Comparison of ENCODE assay signal across 8 cellular contexts in the genomic region with DNA sequence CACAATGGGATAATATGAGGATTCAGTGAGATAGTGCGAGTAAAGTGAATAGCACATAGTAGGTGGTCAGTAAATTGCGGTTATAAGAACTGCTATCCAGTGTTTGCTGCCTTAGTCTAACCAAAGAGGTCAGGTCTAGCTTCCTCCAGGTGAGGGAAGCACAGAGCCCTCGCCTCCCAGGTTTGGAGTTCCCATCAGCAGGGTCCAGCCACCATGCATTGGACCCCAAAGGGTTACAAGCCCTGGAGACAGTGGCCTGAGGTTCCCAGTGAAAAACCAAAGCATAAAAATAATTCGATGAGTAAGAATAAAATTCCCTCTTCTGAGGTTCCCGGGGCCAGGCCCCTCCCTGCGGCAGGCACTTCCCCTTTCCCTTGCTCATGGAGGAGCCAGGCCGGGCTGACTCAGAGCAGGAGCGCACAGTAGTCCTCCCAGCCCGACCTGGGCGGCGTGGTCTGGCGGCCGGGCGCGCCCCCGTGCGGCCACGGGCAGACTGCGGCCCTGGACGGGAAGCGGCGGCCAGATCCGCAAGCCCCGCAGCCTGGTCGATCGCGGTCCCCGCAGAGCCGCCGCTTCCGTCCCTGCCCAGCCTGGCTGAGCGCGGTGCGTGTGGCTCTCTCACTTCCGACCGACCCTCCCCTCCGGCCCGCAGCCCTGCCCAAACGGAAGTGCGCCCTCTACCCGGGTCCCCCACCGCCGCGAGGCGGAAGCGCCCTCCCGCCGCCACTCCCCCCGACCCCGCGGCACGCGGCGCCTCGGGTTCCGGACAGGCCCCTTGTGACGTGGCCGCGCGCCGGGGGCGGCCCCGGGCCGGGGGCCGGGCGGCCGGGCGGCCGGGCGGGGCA. TPM values are rescaled to one million over a fixed set of nuclear protein-coding genes. Genes with fewer than 3 reads are reported as not detected.
DNase-seq lines count a peak whose midpoint lies in the region; ATAC-seq and TF ChIP-seq lines count a peak whose summit lies in the region.

TSS of gene SLC39A13 (plus strand) at position 845 of the 845 bp plus-strand sequence. CDS start 1,505 bp downstream, outside the sequence.

- peak within 1 kb of the TSS; percentile 99 for H3K27ac ChIP-seq in left ventricle myocardium inferior (replicated peaks)
- peak within 1 kb of the TSS; percentile 86 for H3K27ac ChIP-seq in psoas muscle
- peak within 1 kb of the TSS; percentile 93 for H3K27ac ChIP-seq in urinary bladder (ENCODE audit: low read depth)

- intact Hi-C loops in left ventricle myocardium inferior (cut with micrococcal nuclease) (no loop called here), psoas muscle (cut with DNase I) (loop anchor here (1.0 to 5.0 kb wide), 3 partner anchors 18 to 36 kb away; partner anchors contain the start of gene PSMC3 (in 1 of the 2))

- H3K4me1 ChIP-seq in left ventricle myocardium inferior = peaks cover 49% of the 10 kb centered on the region
- peaks cover 23% of the 10 kb centered on the region for H3K4me1 ChIP-seq in psoas muscle
- H3K4me1 ChIP-seq in urinary bladder (ENCODE audit: insufficient read depth) = peaks cover 3% of the 10 kb centered on the region

- H3K27me3 ChIP-seq in left ventricle myocardium inferior (ENCODE audit: low read depth) (no peaks in the 10 kb centered on the region), psoas muscle (ENCODE audit: insufficient read depth in 3 of 3, low read length in 2 of 3) (no peaks in the 10 kb centered on the region)

- H3K36me3 ChIP-seq in left ventricle myocardium inferior (peaks cover 27% of the 10 kb centered on the region), psoas muscle (ENCODE audit: insufficient read depth in 1 of 2, low read depth in 1 of 2) (peaks cover 4 to 18% of the 10 kb centered on the region in 2 donors), urinary bladder (ENCODE audit: insufficient read depth) (no peaks in the 10 kb centered on the region)

- no peaks in the 10 kb centered on the region for H3K27me3 Mint-ChIP-seq in T-helper 17 cell

- DNase-seq in NCI-H187 (lab: John Stamatoyannopoulos, UW) = peak; percentile 88 to 93
- DNase-seq in T-helper 17 cell = peak; percentile 86 to 87 (median 87)
- peak in 55 of 56 donors; percentile 65 to 95 (median 89) for DNase-seq in amygdala (lab: John Stamatoyannopoulos, UW)
- peak; percentile 94 for DNase-seq in left ventricle myocardium inferior
- DNase-seq in psoas muscle = peak; percentile 94 to 97

- TF ChIP-seq CTCF in left ventricle myocardium inferior (IDR thresholded peaks at IDR 0.05; ENCODE audit: borderline replicate concordance) (peak; percentile 91), psoas muscle (IDR thresholded peaks at IDR 0.05) (peak; percentile 78)

- 2 to 4% (median 2%) methylated on average over 30 to 70 of the region's 70 CpGs for WGBS in psoas muscle, 3 donors
- WGBS in urinary bladder = 3% methylated on average over 70 of the region's 70 CpGs

- H3K27ac Mint-ChIP-seq in T-helper 17 cell = peak within 1 kb of the TSS; percentile 95

- no peaks in the 10 kb centered on the region for H3K9me3 ChIP-seq in T-helper 17 cell (ENCODE audit: control insufficient read depth, low read length, poor library complexity, severe bottlenecking)
- no peaks in the 10 kb centered on the region for H3K9me3 ChIP-seq in left ventricle myocardium inferior (replicated peaks)
- no peaks in the 10 kb centered on the region for H3K9me3 ChIP-seq in psoas muscle

- H3K4me1 Mint-ChIP-seq in T-helper 17 cell = peaks cover 20% of the 10 kb centered on the region

- H3K4me3 ChIP-seq in left ventricle myocardium inferior = peak within 1 kb of the TSS; percentile 87
- peak within 1 kb of the TSS; percentile 86 for H3K4me3 ChIP-seq in psoas muscle
- peak within 1 kb of the TSS; percentile 69 for H3K4me3 ChIP-seq in urinary bladder (ENCODE audit: low read depth, low read length)

- no peaks in the 10 kb centered on the region for H3K36me3 Mint-ChIP-seq in T-helper 17 cell (ENCODE audit: low read depth)

- peak within 1 kb of the TSS; percentile 97 for H3K4me3 Mint-ChIP-seq in T-helper 17 cell

- ATAC-seq in GM18499 (IDR thresholded peaks at IDR 0.05; ENCODE audit: insufficient read depth, unreplicated experiment) = peak; percentile 61
- peak; percentile 74 for ATAC-seq in HG02938 (IDR thresholded peaks at IDR 0.05; ENCODE audit: unreplicated experiment)
- peak; percentile 92 for ATAC-seq in T-helper 17 cell
- peak; percentile 89 to 93 (median 91) for ATAC-seq in psoas muscle

RNA-seq across cellular contexts. Expression of gene SLC39A13, which starts in this region (rescaled TPM):
- total RNA-seq in T-helper 17 cell (10 to 100 TPM; 31.6 to 31.8 TPM), left ventricle myocardium inferior (36.5 TPM), psoas muscle (10 to 100 TPM; 14.7 to 26.9 (median 19.9) TPM), urinary bladder (30.3 TPM)
- polyA plus RNA-seq in psoas muscle (10 to 100 TPM; 27.0 to 35.3 (median 29.1) TPM), urinary bladder (73.9 TPM)

Comparison
In these comparisons a context has a peak if more than half of its experiments do, and no peak if none do; other contexts are left out.
1. Peak in every context shown above with its lines: DNase-seq, ATAC-seq, H3K4me3 ChIP-seq and H3K27ac ChIP-seq.